In the genomic region with DNA sequence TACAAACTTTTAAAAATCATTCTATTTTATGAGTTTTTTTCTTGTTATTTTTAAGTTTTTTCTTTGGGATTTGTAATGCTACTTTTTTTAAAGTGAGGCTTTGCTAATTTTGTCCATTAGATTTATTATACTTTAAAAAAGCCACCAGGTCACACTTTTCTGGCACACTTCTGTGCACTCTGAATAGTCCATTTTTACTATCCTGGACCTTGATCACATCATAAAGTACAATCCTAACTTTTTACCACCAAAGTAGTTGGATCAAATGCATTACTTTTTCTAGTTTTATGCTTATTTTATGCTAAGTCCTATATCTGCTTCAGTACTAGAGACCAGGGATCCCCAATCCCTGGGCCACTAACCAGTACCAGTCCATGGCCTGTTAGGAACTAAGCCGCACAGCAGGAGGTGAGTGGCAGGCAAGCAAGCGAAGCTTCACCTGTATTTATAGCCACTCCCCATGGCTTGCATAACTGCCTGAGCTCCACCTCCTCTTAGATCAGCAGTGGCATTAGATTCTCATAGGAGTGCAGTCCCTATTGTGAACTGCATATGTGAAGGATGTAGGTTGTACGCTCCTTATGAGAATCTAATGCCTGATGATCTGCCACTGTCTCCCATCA, we compare ENCODE assay signal across 19 cellular contexts. TPM values are rescaled to one million over a fixed set of nuclear protein-coding genes. Genes with fewer than 3 reads are reported as not detected.
"Had no signal": no experiment of that assay in that cellular context is flagged by ENCODE, and none has a peak within 500 bp of the region (broad histone marks: within the 10 kb centered on the region; RNA-seq: fewer than 3 reads in every experiment).

No MANE protein-coding gene starts in this region.

- FAIRE-seq: islet of Langerhans had no signal

- H3K4me1 ChIP-seq: ascending aorta, left ventricle myocardium inferior, upper lobe of left lung had no signal

- DNase-seq: activated CD4-positive, alpha-beta T cell treated with anti-CD3 and anti-CD28 coated beads, Interleukin-2, amount 50 U/mL, for 48 hours; activated naive CD4-positive, alpha-beta T cell treated with anti-CD3 and anti-CD28 coated beads for 36 hours; dorsolateral prefrontal cortex; endodermal cell; erythroblast; left ventricle myocardium inferior; mesenchymal stem cell; natural killer cell; posterior cingulate gyrus; stimulated activated CD4-positive, alpha-beta T cell treated with anti-CD3 and anti-CD28 coated beads, Interleukin-15, amount 100 ng/mL, for 24 hours; stimulated activated CD4-positive, alpha-beta T cell treated with anti-CD3 and anti-CD28 coated beads, Interleukin-4, amount 100 ng/mL, for 1 hour; stimulated activated naive CD4-positive, alpha-beta T cell treated with Interleukin-2 at 50 U/mL for 16 hours; T-helper 17 cell; WERI-Rb-1 had no signal

- H3K27me3 ChIP-seq: ascending aorta, dorsolateral prefrontal cortex, upper lobe of left lung had no signal

- H3K36me3 ChIP-seq: ascending aorta, left ventricle myocardium inferior, neutrophil, upper lobe of left lung, WERI-Rb-1 had no signal

- H3K9me3 ChIP-seq: neutrophil had no signal

- H3K4me3 ChIP-seq: ascending aorta, dorsolateral prefrontal cortex, left ventricle myocardium inferior, upper lobe of left lung had no signal

- H3K27ac ChIP-seq: ascending aorta, dorsolateral prefrontal cortex, left ventricle myocardium inferior, neutrophil, upper lobe of left lung, WERI-Rb-1 had no signal

RNA-seq across cellular contexts. Expression of gene FRRS1L, which starts 16.0 kb away (rescaled TPM):
- total RNA-seq: activated naive CD4-positive, alpha-beta T cell treated with anti-CD3 and anti-CD28 coated beads for 36 hours; activated T-helper 17 cell treated with anti-CD3 and anti-CD28 coated beads, Interleukin-2, amount 50 U/mL, for 72 hours; natural killer cell; T-helper 17 cell had no signal
